ENCODE assay signal across 1 cellular context in genomic region chr10:114541081-114541833, GRCh38.
TF ChIP-seq lines count a peak whose summit lies in the region.

No MANE protein-coding gene starts in this region.

TF ChIP-seq in endothelial cell of umbilical vein, 7 proteins besides CTCF, POLR2A, EP300 and RAD21:
- TF ChIP-seq FOS (IDR thresholded peaks at IDR 0.05; ENCODE audit: borderline replicate concordance, insufficient read depth, low read length) (no peak), MYC (IDR thresholded peaks at IDR 0.05; ENCODE audit: low read depth, low read length) (no peak), MAX (IDR thresholded peaks at IDR 0.05; ENCODE audit: insufficient read depth, insufficient read length) (no peak), POLR2AphosphoS5 (IDR thresholded peaks at IDR 0.05; ENCODE audit: insufficient read depth, low read depth, low read length) (no peak), JUN (IDR thresholded peaks at IDR 0.05; ENCODE audit: borderline replicate concordance, insufficient read depth, insufficient read length, low read depth) (no peak), GATA2 (IDR thresholded peaks at IDR 0.05; ENCODE audit: insufficient read depth, insufficient read length, low read depth, low read length) (no peak), EZH2 (IDR thresholded peaks at IDR 0.05; ENCODE audit: borderline replicate concordance, low read depth, low read length, severe bottlenecking) (no peak)
TF ChIP-seq in endothelial cell of umbilical vein: peak in this region for 0.
